Comparison of ENCODE assay signal across 24 cellular contexts in genomic region chr11:117693344-117693743, GRCh38.
"Had no signal": no experiment of that assay in that cellular context is flagged by ENCODE, and none has a peak within 500 bp of the region (broad histone marks: within the 10 kb centered on the region; RNA-seq: fewer than 3 reads in every experiment).

No MANE protein-coding gene starts in this region.

- ATAC-seq: activated CD4-positive, alpha-beta T cell treated with anti-CD3 and anti-CD28 coated beads for 36 hours; activated T-helper 17 cell treated with anti-CD3 and anti-CD28 coated beads, Interleukin-2, amount 50 U/mL, for 72 hours; Panc1; T-cell had no signal

- H3K4me3 Mint-ChIP-seq: activated CD4-positive, alpha-beta memory T cell treated with anti-CD3 and anti-CD28 coated beads, Interleukin-2, amount 10 ng/mL, durations not matched to agents 7 days and 5 days; activated CD4-positive, alpha-beta T cell treated with anti-CD3 and anti-CD28 coated beads for 36 hours; activated naive CD4-positive, alpha-beta T cell treated with anti-CD3 and anti-CD28 coated beads for 36 hours; activated naive CD8-positive, alpha-beta T cell; activated T-helper 17 cell treated with anti-CD3 and anti-CD28 coated beads, Interleukin-2, amount 50 U/mL, for 72 hours; T-cell had no signal

- H3K4me1 Mint-ChIP-seq: activated CD4-positive, alpha-beta memory T cell treated with anti-CD3 and anti-CD28 coated beads, Interleukin-2, amount 10 ng/mL, durations not matched to agents 7 days and 5 days; activated CD4-positive, alpha-beta T cell treated with anti-CD3 and anti-CD28 coated beads for 36 hours; activated T-helper 17 cell treated with anti-CD3 and anti-CD28 coated beads, Interleukin-2, amount 50 U/mL, for 72 hours; T-cell had no signal

- H3K36me3 Mint-ChIP-seq: activated naive CD8-positive, alpha-beta T cell; T-cell had no signal

- H3K9me3 Mint-ChIP-seq: activated CD4-positive, alpha-beta memory T cell treated with anti-CD3 and anti-CD28 coated beads, Interleukin-2, amount 10 ng/mL, durations not matched to agents 7 days and 5 days; activated naive CD4-positive, alpha-beta T cell treated with anti-CD3 and anti-CD28 coated beads for 36 hours; activated T-helper 17 cell treated with anti-CD3 and anti-CD28 coated beads, Interleukin-2, amount 50 U/mL, for 72 hours; T-cell had no signal

- H3K27ac Mint-ChIP-seq: activated CD4-positive, alpha-beta memory T cell treated with anti-CD3 and anti-CD28 coated beads, Interleukin-2, amount 10 ng/mL, durations not matched to agents 7 days and 5 days; activated CD4-positive, alpha-beta T cell treated with anti-CD3 and anti-CD28 coated beads for 36 hours; activated naive CD4-positive, alpha-beta T cell treated with anti-CD3 and anti-CD28 coated beads for 36 hours; activated naive CD8-positive, alpha-beta T cell; activated T-helper 17 cell treated with anti-CD3 and anti-CD28 coated beads, Interleukin-2, amount 50 U/mL, for 72 hours; T-cell had no signal

- DNase-seq: activated CD4-positive, alpha-beta memory T cell treated with anti-CD3 and anti-CD28 coated beads, Interleukin-2, amount 10 ng/mL, durations not matched to agents 7 days and 5 days; activated CD4-positive, alpha-beta T cell treated with anti-CD3 and anti-CD28 coated beads for 36 hours; activated CD4-positive, alpha-beta T cell treated with anti-CD3 and anti-CD28 coated beads, Interleukin-2, amount 50 U/mL, for 1 hour; activated gamma-delta T cell; activated naive CD4-positive, alpha-beta T cell treated with anti-CD3 and anti-CD28 coated beads for 36 hours; activated T-cell treated with anti-CD3 and anti-CD28 coated beads for 4 hours; activated T-cell treated with anti-CD3 and anti-CD28 coated beads, Interleukin-2, amount 50 U/mL, for 48 hours; central memory CD4-positive, alpha-beta T cell; Karpas-422; MM.1S; NCI-H1105; NCI-H1436; NCI-H1694 treated with DMSO at 0.1 percent for 48 hours; NCI-H2029 treated with DMSO at 0.1 percent for 48 hours; NCI-H345; NCI-H510A; NCI-H526 treated with DMSO at 0.1 percent for 48 hours; NCI-H82; RPMI8226; SHP77; T-cell had no signal

- H3K27me3 Mint-ChIP-seq: activated CD4-positive, alpha-beta T cell treated with anti-CD3 and anti-CD28 coated beads for 36 hours had no signal
